2 cellular contexts compared by ENCODE assay signal in genomic region chr10:70169661-70170364, GRCh38.
TF ChIP-seq lines count a peak whose summit lies in the region.

No MANE protein-coding gene starts in this region.

TF ChIP-seq in HCT116, 20 proteins besides CTCF, POLR2A, EP300 and RAD21:
- TF ChIP-seq, protein P1, sequence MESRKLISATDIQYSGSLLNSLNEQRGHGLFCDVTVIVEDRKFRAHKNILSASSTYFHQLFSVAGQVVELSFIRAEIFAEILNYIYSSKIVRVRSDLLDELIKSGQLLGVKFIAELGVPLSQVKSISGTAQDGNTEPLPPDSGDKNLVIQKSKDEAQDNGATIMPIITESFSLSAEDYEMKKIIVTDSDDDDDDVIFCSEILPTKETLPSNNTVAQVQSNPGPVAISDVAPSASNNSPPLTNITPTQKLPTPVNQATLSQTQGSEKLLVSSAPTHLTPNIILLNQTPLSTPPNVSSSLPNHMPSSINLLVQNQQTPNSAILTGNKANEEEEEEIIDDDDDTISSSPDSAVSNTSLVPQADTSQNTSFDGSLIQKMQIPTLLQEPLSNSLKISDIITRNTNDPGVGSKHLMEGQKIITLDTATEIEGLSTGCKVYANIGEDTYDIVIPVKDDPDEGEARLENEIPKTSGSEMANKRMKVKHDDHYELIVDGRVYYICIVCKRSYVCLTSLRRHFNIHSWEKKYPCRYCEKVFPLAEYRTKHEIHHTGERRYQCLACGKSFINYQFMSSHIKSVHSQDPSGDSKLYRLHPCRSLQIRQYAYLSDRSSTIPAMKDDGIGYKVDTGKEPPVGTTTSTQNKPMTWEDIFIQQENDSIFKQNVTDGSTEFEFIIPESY (IDR thresholded peaks at IDR 0.05; ENCODE audit: extremely low read depth, insufficient replicate concordance, low read length): no peak
- no peak for TF ChIP-seq CBX3 (IDR thresholded peaks at IDR 0.05; ENCODE audit: low read depth)
- TF ChIP-seq SIN3A (IDR thresholded peaks at IDR 0.05; ENCODE audit: low read depth): no peak
- no peak for TF ChIP-seq CEBPB (IDR thresholded peaks at IDR 0.05; ENCODE audit: low read depth)
- TF ChIP-seq EZH2 (IDR thresholded peaks at IDR 0.05): no peak
- TF ChIP-seq, protein P2, sequence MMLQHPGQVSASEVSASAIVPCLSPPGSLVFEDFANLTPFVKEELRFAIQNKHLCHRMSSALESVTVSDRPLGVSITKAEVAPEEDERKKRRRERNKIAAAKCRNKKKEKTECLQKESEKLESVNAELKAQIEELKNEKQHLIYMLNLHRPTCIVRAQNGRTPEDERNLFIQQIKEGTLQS (IDR thresholded peaks at IDR 0.05): no peak
- TF ChIP-seq ZNF274 (IDR thresholded peaks at IDR 0.05; ENCODE audit: low read depth, low read length): no peak

TF ChIP-seq in endothelial cell of umbilical vein, 7 proteins besides CTCF, POLR2A, EP300 and RAD21:
- TF ChIP-seq GATA2 (IDR thresholded peaks at IDR 0.05; ENCODE audit: insufficient read depth, insufficient read length, low read depth, low read length) (no peak), POLR2AphosphoS5 (IDR thresholded peaks at IDR 0.05; ENCODE audit: insufficient read depth, low read depth, low read length) (no peak), MYC (IDR thresholded peaks at IDR 0.05; ENCODE audit: low read depth, low read length) (no peak), JUN (IDR thresholded peaks at IDR 0.05; ENCODE audit: borderline replicate concordance, insufficient read depth, insufficient read length, low read depth) (no peak), FOS (IDR thresholded peaks at IDR 0.05; ENCODE audit: borderline replicate concordance, insufficient read depth, low read length) (no peak), EZH2 (IDR thresholded peaks at IDR 0.05; ENCODE audit: borderline replicate concordance, low read depth, low read length, severe bottlenecking) (no peak), MAX (IDR thresholded peaks at IDR 0.05; ENCODE audit: insufficient read depth, insufficient read length) (no peak)
TF ChIP-seq in endothelial cell of umbilical vein: peak in this region for 0.
